Comparison of ENCODE assay signal across 1 cellular context in the genomic region with DNA sequence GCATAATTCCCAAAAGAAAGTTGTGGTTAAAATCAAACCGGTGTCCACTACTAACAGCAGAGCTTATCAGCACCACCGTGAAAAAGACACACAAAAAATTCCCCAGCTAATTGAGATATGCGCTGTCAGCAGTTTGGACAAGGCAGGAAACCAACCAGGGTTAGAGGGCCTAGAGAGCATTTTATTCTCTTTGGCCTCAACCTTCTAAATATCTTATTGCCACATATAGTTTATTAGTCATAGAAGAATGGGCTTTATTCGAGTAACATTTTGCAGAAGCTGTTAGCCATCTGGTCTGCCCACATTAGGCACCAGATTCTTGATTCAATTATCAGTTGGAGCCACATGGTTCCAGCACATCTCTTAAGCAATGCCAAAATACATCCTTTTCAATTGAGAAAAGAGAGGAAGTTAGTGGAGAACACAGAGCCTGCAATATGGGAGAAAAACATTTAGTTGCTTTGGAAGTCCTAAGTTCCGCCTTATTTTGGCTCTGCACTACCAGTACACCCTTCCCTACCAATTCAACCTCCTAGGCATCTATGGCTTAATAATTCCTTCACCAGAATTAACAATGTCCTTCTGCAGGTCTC.
TF ChIP-seq lines count a peak whose summit lies in the region.

No MANE protein-coding gene starts in this region.

TF ChIP-seq in K562, 482 proteins besides CTCF, POLR2A, EP300 and RAD21 (continued from another document):
- TF ChIP-seq, protein P1, sequence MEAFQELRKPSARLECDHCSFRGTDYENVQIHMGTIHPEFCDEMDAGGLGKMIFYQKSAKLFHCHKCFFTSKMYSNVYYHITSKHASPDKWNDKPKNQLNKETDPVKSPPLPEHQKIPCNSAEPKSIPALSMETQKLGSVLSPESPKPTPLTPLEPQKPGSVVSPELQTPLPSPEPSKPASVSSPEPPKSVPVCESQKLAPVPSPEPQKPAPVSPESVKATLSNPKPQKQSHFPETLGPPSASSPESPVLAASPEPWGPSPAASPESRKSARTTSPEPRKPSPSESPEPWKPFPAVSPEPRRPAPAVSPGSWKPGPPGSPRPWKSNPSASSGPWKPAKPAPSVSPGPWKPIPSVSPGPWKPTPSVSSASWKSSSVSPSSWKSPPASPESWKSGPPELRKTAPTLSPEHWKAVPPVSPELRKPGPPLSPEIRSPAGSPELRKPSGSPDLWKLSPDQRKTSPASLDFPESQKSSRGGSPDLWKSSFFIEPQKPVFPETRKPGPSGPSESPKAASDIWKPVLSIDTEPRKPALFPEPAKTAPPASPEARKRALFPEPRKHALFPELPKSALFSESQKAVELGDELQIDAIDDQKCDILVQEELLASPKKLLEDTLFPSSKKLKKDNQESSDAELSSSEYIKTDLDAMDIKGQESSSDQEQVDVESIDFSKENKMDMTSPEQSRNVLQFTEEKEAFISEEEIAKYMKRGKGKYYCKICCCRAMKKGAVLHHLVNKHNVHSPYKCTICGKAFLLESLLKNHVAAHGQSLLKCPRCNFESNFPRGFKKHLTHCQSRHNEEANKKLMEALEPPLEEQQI (IDR thresholded peaks at IDR 0.05): no peak
- no peak for TF ChIP-seq MTF1 (CRISPR knock-in tag; IDR thresholded peaks at IDR 0.05; ENCODE audit: borderline replicate concordance)
- TF ChIP-seq IRF2 (CRISPR knock-in tag; IDR thresholded peaks at IDR 0.05): no peak
- no peak for TF ChIP-seq PBX2 (CRISPR knock-in tag; IDR thresholded peaks at IDR 0.05; ENCODE audit: low read depth)
- no peak for TF ChIP-seq PBX2 (tag; conservative IDR thresholded peaks at IDR 0.05; ENCODE audit: low read depth)
- peak; percentile 60 for TF ChIP-seq MAFK (IDR thresholded peaks at IDR 0.05; ENCODE audit: low read length)
- TF ChIP-seq MAFF (IDR thresholded peaks at IDR 0.05; ENCODE audit: low read length): peak; percentile 63
- TF ChIP-seq NFIX (CRISPR knock-in tag; IDR thresholded peaks at IDR 0.05; ENCODE audit: low read depth): no peak
- TF ChIP-seq MAFG (tag; conservative IDR thresholded peaks at IDR 0.05): 0 out of 2 replicates have a peak, but pooled peaks have one; percentile 22
- TF ChIP-seq RBM14 (IDR thresholded peaks at IDR 0.05; ENCODE audit: borderline replicate concordance, insufficient read depth, low read depth, low read length): no peak
